Comparison of ENCODE assay signal across 15 cellular contexts in the genomic region with DNA sequence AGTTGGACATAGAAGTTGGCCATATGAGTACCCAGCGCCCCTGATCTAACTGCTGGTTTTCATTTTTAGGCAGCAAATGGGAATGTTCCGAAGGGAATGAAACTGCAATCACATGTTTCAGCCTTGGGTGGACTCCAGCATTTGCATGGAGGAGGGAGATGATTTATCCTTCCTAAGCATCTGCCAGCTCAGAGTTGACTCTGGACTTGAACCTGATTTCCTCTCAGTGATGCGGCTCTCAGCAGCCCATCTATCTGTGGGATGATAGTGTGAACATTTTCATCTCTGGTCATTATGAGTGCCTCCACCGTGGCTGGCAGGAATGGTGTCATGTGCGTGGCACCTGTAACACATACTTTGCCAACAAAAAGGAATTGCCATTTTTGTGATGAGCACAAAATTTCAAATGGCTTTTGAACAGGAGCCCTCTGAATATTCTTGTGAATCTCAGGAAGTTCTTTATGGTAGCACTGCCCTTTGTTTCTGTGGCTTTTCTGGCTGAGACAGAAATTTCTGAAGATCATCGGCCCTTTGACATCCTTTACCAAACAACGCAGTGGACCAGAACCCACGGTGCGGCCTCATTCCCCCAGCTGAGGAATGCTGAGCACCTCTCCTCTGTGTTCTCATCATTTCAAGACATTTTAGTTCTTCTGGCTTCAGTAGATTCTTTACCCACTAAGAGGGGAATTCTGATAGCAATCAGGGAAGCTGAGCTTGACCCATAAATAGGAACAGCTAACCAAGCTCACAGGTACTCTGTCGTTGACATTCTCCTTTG. TPM values are rescaled to one million over a fixed set of nuclear protein-coding genes. Genes with fewer than 3 reads are reported as not detected.
DNase-seq lines count a peak whose midpoint lies in the region; ATAC-seq lines count a peak whose summit lies in the region.
"Had no signal": no experiment of that assay in that cellular context is flagged by ENCODE, and none has a peak within 500 bp of the region (broad histone marks: within the 10 kb centered on the region; RNA-seq: fewer than 3 reads in every experiment).

No MANE protein-coding gene starts in this region.

- ATAC-seq in GM19397 (IDR thresholded peaks at IDR 0.05; ENCODE audit: unreplicated experiment): no peak

- peaks cover 5% of the 10 kb centered on the region for H3K4me1 ChIP-seq in mesenchymal stem cell (ENCODE audit: control insufficient read depth, insufficient read depth, low read depth, low read length)

- H3K4me2 ChIP-seq in mesenchymal stem cell (ENCODE audit: low read length, poor library complexity, severe bottlenecking): no peak overlapping the region

- no peak overlapping the region for H3K4me3 Mint-ChIP-seq in T-helper 2 cell treated with Interferon-gamma antibody and Interleukin-4, amounts not matched to agents 5 μg/mL and 100 μg/mL, for 36 hours
- H3K4me3 Mint-ChIP-seq: type B pancreatic cell had no signal

- DNase-seq in AG08396 (ENCODE audit: low spot score) (peak; percentile 51), HCEC 1CT (peak; percentile 20), dermis microvascular lymphatic vessel endothelial cell (ENCODE audit: low read depth in 2 of 2) (peak; percentile 29 to 33), mesenchymal stem cell (no peak), GOT3 (lab: John Stamatoyannopoulos, UW) (no peak)
- DNase-seq in T-helper 2 cell treated with Interferon-gamma antibody and Interleukin-4, amounts not matched to agents 5 μg/mL and 100 μg/mL, for 36 hours (ENCODE audit: low spot score): no peak
- DNase-seq in stimulated activated CD4-positive, alpha-beta T cell treated with anti-CD3 and anti-CD28 coated beads, Interleukin-12 subunit alpha, Interleukin-12 subunit beta, amount 100 ng/mL, for 4 hours: no peak
- DNase-seq: activated CD4-positive, alpha-beta T cell treated with anti-CD3 and anti-CD28 coated beads, Interleukin-2, amount 50 U/mL, for 4 hours; AML-193; NCI-H1436 treated with DMSO at 0.1 percent for 48 hours; NCI-H524; T-helper 2 cell had no signal

- H3K4ac ChIP-seq in mesenchymal stem cell (ENCODE audit: low read depth in 1 of 2, low read length in 2 of 2): no peak overlapping the region

- H3K4me3 ChIP-seq in mesenchymal stem cell (ENCODE audit: insufficient read depth in 1 of 2, low read depth in 1 of 2, low read length in 2 of 2): peak overlapping the region in 1 of 2 experiments; percentile 17

- no peak overlapping the region for H2BK15ac ChIP-seq in mesenchymal stem cell (ENCODE audit: low read depth, poor library complexity, severe bottlenecking)

- H3K79me1 ChIP-seq in mesenchymal stem cell (replicated peaks; ENCODE audit: low read length, poor library complexity, severe bottlenecking): peaks cover 31% of the 10 kb centered on the region

- 98% methylated on average over 9 of the region's 10 CpGs for WGBS in mesenchymal stem cell

- no peak overlapping the region for H3K14ac ChIP-seq in mesenchymal stem cell (ENCODE audit: low read length in 2 of 2)

- H3K27ac ChIP-seq in mesenchymal stem cell (ENCODE audit: low read length, poor library complexity, severe bottlenecking): no peak overlapping the region

- H4K91ac ChIP-seq in mesenchymal stem cell (ENCODE audit: low read length): no peak overlapping the region

- no peaks in the 10 kb centered on the region for H3K9me3 ChIP-seq in mesenchymal stem cell (ENCODE audit: control insufficient read depth, low read length)

- no peak overlapping the region for H3K23ac ChIP-seq in mesenchymal stem cell (ENCODE audit: low read length in 2 of 2)

- no peak overlapping the region for H2BK5ac ChIP-seq in mesenchymal stem cell (ENCODE audit: low read depth, low read length, poor library complexity, severe bottlenecking)

- no peak overlapping the region for H2BK120ac ChIP-seq in mesenchymal stem cell (ENCODE audit: low read depth, low read length)

- H4K8ac ChIP-seq in mesenchymal stem cell (ENCODE audit: low read length): no peak overlapping the region

- no peaks in the 10 kb centered on the region for H3K4me1 Mint-ChIP-seq in T-helper 2 cell treated with Interferon-gamma antibody and Interleukin-4, amounts not matched to agents 5 μg/mL and 100 μg/mL, for 36 hours (ENCODE audit: low read depth)

- no peak overlapping the region for H3K27ac Mint-ChIP-seq in T-helper 2 cell treated with Interferon-gamma antibody and Interleukin-4, amounts not matched to agents 5 μg/mL and 100 μg/mL, for 36 hours
- H3K27ac Mint-ChIP-seq: activated T-helper 2 cell treated with anti-CD3 and anti-CD28 coated beads, Interferon-gamma antibody, Interleukin-2, Interleukin-4, amounts not matched to agents 10 μg/mL and 5 μg/mL and 100 μg/mL, durations not matched to agents 14 hours and 24 hours and 36 hours; type B pancreatic cell had no signal

- H3K27me3 Mint-ChIP-seq in T-helper 2 cell treated with Interferon-gamma antibody and Interleukin-4, amounts not matched to agents 5 μg/mL and 100 μg/mL, for 36 hours (ENCODE audit: low read depth): no peaks in the 10 kb centered on the region
- H3K27me3 Mint-ChIP-seq: type B pancreatic cell had no signal

- no peak overlapping the region for H2BK12ac ChIP-seq in mesenchymal stem cell (ENCODE audit: low read length in 2 of 2)

- no peaks in the 10 kb centered on the region for H3K27me3 ChIP-seq in mesenchymal stem cell (ENCODE audit: control insufficient read depth in 1 of 2, insufficient read depth in 1 of 2, low read length in 2 of 2)

- H2AFZ ChIP-seq in mesenchymal stem cell (ENCODE audit: low read depth, low read length): no peak overlapping the region

- no peak overlapping the region for H2AK5ac ChIP-seq in mesenchymal stem cell (ENCODE audit: low read length, severe bottlenecking)

- H3K36me3 Mint-ChIP-seq in T-helper 2 cell treated with Interferon-gamma antibody and Interleukin-4, amounts not matched to agents 5 μg/mL and 100 μg/mL, for 36 hours (ENCODE audit: low read depth): peaks cover 20% of the 10 kb centered on the region

- peak overlapping the region; percentile 25 for H3K9ac ChIP-seq in mesenchymal stem cell (ENCODE audit: low read length)

- peaks cover 20 to 50% of the 10 kb centered on the region in 2 experiments for H3K36me3 ChIP-seq in mesenchymal stem cell (ENCODE audit: control insufficient read depth in 1 of 2, insufficient read depth in 2 of 2, low read depth in 1 of 2, low read length in 2 of 2)

- H3K9me3 Mint-ChIP-seq in T-helper 2 cell treated with Interferon-gamma antibody and Interleukin-4, amounts not matched to agents 5 μg/mL and 100 μg/mL, for 36 hours: no peaks in the 10 kb centered on the region
- H3K9me3 Mint-ChIP-seq: activated T-helper 2 cell treated with anti-CD3 and anti-CD28 coated beads, Interferon-gamma antibody, Interleukin-2, Interleukin-4, amounts not matched to agents 10 μg/mL and 5 μg/mL and 100 μg/mL, durations not matched to agents 14 hours and 24 hours and 36 hours; type B pancreatic cell had no signal

- H3K18ac ChIP-seq in mesenchymal stem cell (ENCODE audit: low read depth in 1 of 2, low read length in 2 of 2): no peak overlapping the region

RNA-seq across cellular contexts. Expression of gene FUBP3, which starts 28.5 kb away (rescaled TPM):
- 26.7 and 27.1 TPM in 2 replicates for total RNA-seq in dermis microvascular lymphatic vessel endothelial cell
- polyA plus RNA-seq in mesenchymal stem cell (2013, experiment 1 of 2): 38.9 TPM
- polyA plus RNA-seq in mesenchymal stem cell (2013, experiment 2 of 2): 38.0 TPM

RNA-seq across cellular contexts. Expression of gene PRDM12, which starts 56.6 kb away (rescaled TPM):
- total RNA-seq in dermis microvascular lymphatic vessel endothelial cell: not detected in 2 replicates
- polyA plus RNA-seq in mesenchymal stem cell (2013, experiment 1 of 2): 0.03 TPM
- 0.04 TPM for polyA plus RNA-seq in mesenchymal stem cell (2013, experiment 2 of 2)

Comparison
In these comparisons a context has a peak if more than half of its experiments do, and no peak if none do; other contexts are left out.
1. DNase-seq: peak in AG08396 (single experiment), HCEC 1CT (single experiment) and dermis microvascular lymphatic vessel endothelial cell (2 of 2); none in mesenchymal stem cell (single experiment), T-helper 2 cell treated with Interferon-gamma antibody and Interleukin-4, amounts not matched to agents 5 μg/mL and 100 μg/mL, for 36 hours (single experiment), GOT3 (single experiment) and stimulated activated CD4-positive, alpha-beta T cell treated with anti-CD3 and anti-CD28 coated beads, Interleukin-12 subunit alpha, Interleukin-12 subunit beta, amount 100 ng/mL, for 4 hours (single experiment).